Comparison of ENCODE assay signal across 7 cellular contexts in the genomic region with DNA sequence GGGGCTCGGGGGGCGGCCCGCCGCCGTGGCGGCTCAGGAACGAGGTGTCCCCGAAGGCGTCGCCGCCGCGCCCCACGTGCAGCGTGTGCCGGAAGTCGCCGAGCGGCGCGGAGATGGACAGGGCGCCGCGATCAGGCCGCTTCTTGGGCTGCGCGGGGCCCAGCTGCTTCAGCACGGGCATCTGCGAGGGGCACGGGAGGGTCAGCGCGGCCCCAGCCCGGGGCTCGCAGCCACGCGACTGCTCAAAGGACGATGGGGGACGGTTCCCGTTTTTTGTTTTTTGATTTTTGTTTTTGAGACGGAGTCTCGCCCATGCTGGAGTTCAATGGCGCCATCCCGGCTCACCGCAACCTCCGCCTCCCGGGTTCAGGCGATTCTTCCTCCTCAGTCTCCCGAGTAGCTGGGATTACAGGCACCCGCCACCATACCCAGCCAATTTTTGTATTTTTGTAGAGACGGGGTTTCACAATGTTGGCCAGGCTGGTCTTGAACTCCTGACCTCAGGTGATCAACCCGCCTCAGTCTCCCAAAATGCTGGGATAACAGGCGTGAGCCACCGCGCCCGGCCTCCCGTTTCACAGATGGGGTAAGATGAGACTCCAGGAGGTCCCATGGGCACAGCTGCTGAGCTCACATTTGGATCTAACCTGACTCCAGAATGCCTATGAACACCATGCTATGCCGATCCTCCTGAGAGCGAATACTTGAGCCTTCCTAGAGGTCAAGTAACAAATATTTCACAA. TPM values are rescaled to one million over a fixed set of nuclear protein-coding genes. Genes with fewer than 3 reads are reported as not detected.
DNase-seq lines count a peak whose midpoint lies in the region; ATAC-seq and TF ChIP-seq lines count a peak whose summit lies in the region.
"Had no signal": no experiment of that assay in that cellular context is flagged by ENCODE, and none has a peak within 500 bp of the region (broad histone marks: within the 10 kb centered on the region; RNA-seq: fewer than 3 reads in every experiment).

No MANE protein-coding gene starts in this region.

- TF ChIP-seq CTCF in mesothelial cell of epicardium (IDR thresholded peaks at IDR 0.05; ENCODE audit: unreplicated experiment) = no peak

- H3K27me3 ChIP-seq in CD4-positive, CD25-positive, alpha-beta regulatory T cell (ENCODE audit: control insufficient read depth, insufficient read depth, low read length) = peaks cover 7% of the 10 kb centered on the region

- POLR2A ChIA-PET in activated CD4-positive, alpha-beta memory T cell treated with anti-CD3 and anti-CD28 coated beads for 36 hours (lab: Charles Lee) = no interaction called here

- no peaks in the 10 kb centered on the region for H3K9me3 ChIP-seq in CD4-positive, CD25-positive, alpha-beta regulatory T cell (ENCODE audit: control insufficient read depth in 2 of 2, low read length in 2 of 2)

- no peak overlapping the region for H3K4me3 ChIP-seq in CD4-positive, CD25-positive, alpha-beta regulatory T cell (ENCODE audit: low read depth, low read length)

- peaks cover 48% of the 10 kb centered on the region for H3K27me3 Mint-ChIP-seq in CD4-positive, CD25-positive, alpha-beta regulatory T cell
- peaks cover 13% of the 10 kb centered on the region for H3K27me3 Mint-ChIP-seq in activated CD4-positive, alpha-beta memory T cell treated with anti-CD3 and anti-CD28 coated beads for 36 hours
- H3K27me3 Mint-ChIP-seq in mesothelial cell of epicardium (ENCODE audit: low read depth) = no peaks in the 10 kb centered on the region

- H3K27ac Mint-ChIP-seq in CD4-positive, CD25-positive, alpha-beta regulatory T cell = peak overlapping the region in 1 of 3 donors; percentile 35
- no peak overlapping the region for H3K27ac Mint-ChIP-seq in activated CD4-positive, alpha-beta memory T cell treated with anti-CD3 and anti-CD28 coated beads for 36 hours
- peak overlapping the region; percentile 30 for H3K27ac Mint-ChIP-seq in mesothelial cell of epicardium

- H3K4me1 Mint-ChIP-seq in CD4-positive, CD25-positive, alpha-beta regulatory T cell = peaks cover 0 to 37% (median 13%) of the 10 kb centered on the region in 4 donors
- peaks cover 21% of the 10 kb centered on the region for H3K4me1 Mint-ChIP-seq in activated CD4-positive, alpha-beta memory T cell treated with anti-CD3 and anti-CD28 coated beads for 36 hours (ENCODE audit: low read depth)
- H3K4me1 Mint-ChIP-seq in mesothelial cell of epicardium = peaks cover 37% of the 10 kb centered on the region

- DNase-seq in CD4-positive, CD25-positive, alpha-beta regulatory T cell = no peak
- DNase-seq in activated CD4-positive, alpha-beta memory T cell treated with anti-CD3 and anti-CD28 coated beads for 36 hours = no peak
- DNase-seq in mesothelial cell of epicardium (ENCODE audit: low spot score in 2 of 2, unreplicated experiment in 2 of 2) = no peak
- no peak for DNase-seq in NCI-H510A treated with DMSO at 0.1 percent for 48 hours (lab: John Stamatoyannopoulos, UW)
- DNase-seq in NCI-H1436 treated with DMSO at 0.1 percent for 48 hours (lab: John Stamatoyannopoulos, UW) = no peak
- no peak for DNase-seq in SW 1271 (lab: John Stamatoyannopoulos, UW)
- DNase-seq: NCI-H1694 had no signal

- intact Hi-C loops in activated CD4-positive, alpha-beta memory T cell treated with anti-CD3 and anti-CD28 coated beads for 36 hours (cut with micrococcal nuclease) = loop anchor here (2.0 kb wide), 2 partner anchors 275 to 599 kb away; partner anchors contain the start of genes MYADM and TSEN34

- H3K36me3 Mint-ChIP-seq in CD4-positive, CD25-positive, alpha-beta regulatory T cell = no peaks in the 10 kb centered on the region
- peaks cover 8% of the 10 kb centered on the region for H3K36me3 Mint-ChIP-seq in activated CD4-positive, alpha-beta memory T cell treated with anti-CD3 and anti-CD28 coated beads for 36 hours
- H3K36me3 Mint-ChIP-seq in mesothelial cell of epicardium = peaks cover 15% of the 10 kb centered on the region

- peaks cover 32% of the 10 kb centered on the region for H3K4me1 ChIP-seq in CD4-positive, CD25-positive, alpha-beta regulatory T cell (ENCODE audit: control insufficient read depth, insufficient read depth, low read length, poor library complexity, severe bottlenecking)

- no peak for ATAC-seq in CD4-positive, CD25-positive, alpha-beta regulatory T cell (ENCODE audit: low read depth in 2 of 2)

- H3K4me3 Mint-ChIP-seq in CD4-positive, CD25-positive, alpha-beta regulatory T cell = peak overlapping the region; percentile 71 to 92 (median 75)
- peak overlapping the region; percentile 52 for H3K4me3 Mint-ChIP-seq in activated CD4-positive, alpha-beta memory T cell treated with anti-CD3 and anti-CD28 coated beads for 36 hours
- H3K4me3 Mint-ChIP-seq in mesothelial cell of epicardium = peak overlapping the region; percentile 36

- no peak overlapping the region for H3K27ac ChIP-seq in CD4-positive, CD25-positive, alpha-beta regulatory T cell (ENCODE audit: insufficient read depth, low read length, poor library complexity, severe bottlenecking)

- CTCF ChIA-PET in activated CD4-positive, alpha-beta memory T cell treated with anti-CD3 and anti-CD28 coated beads for 36 hours (lab: Charles Lee) = no interaction called here

- peaks cover 9% of the 10 kb centered on the region for H3K36me3 ChIP-seq in CD4-positive, CD25-positive, alpha-beta regulatory T cell (ENCODE audit: control insufficient read depth, insufficient read depth, low read length)

- no peaks in the 10 kb centered on the region for H3K9me3 Mint-ChIP-seq in CD4-positive, CD25-positive, alpha-beta regulatory T cell
- H3K9me3 Mint-ChIP-seq in activated CD4-positive, alpha-beta memory T cell treated with anti-CD3 and anti-CD28 coated beads for 36 hours = no peaks in the 10 kb centered on the region
- no peaks in the 10 kb centered on the region for H3K9me3 Mint-ChIP-seq in mesothelial cell of epicardium

RNA-seq across cellular contexts. Expression of gene LENG9, which starts 2.0 kb away (rescaled TPM):
- total RNA-seq in CD4-positive, CD25-positive, alpha-beta regulatory T cell = 3.9 TPM
- under 1 TPM in 3 of 4 donors, not detected in 1; 0.21 to 0.73 (median 0.33) TPM for polyA plus RNA-seq in CD4-positive, CD25-positive, alpha-beta regulatory T cell
- total RNA-seq in activated CD4-positive, alpha-beta memory T cell treated with anti-CD3 and anti-CD28 coated beads for 36 hours = 1 to 10 TPM; 5.3 to 5.6 TPM
- 5.5 to 6.8 TPM (median 5.8 TPM) in 3 replicates for total RNA-seq in mesothelial cell of epicardium

RNA-seq across cellular contexts. Expression of gene CDC42EP5, which starts 7.6 kb away (rescaled TPM):
- not detected for total RNA-seq in CD4-positive, CD25-positive, alpha-beta regulatory T cell
- polyA plus RNA-seq in CD4-positive, CD25-positive, alpha-beta regulatory T cell = not detected
- not detected for total RNA-seq in activated CD4-positive, alpha-beta memory T cell treated with anti-CD3 and anti-CD28 coated beads for 36 hours
- total RNA-seq in mesothelial cell of epicardium = 114 to 126 TPM (median 115 TPM) in 3 replicates

RNA-seq across cellular contexts. Expression of gene LENG8, which starts 16.5 kb away (rescaled TPM):
- total RNA-seq in CD4-positive, CD25-positive, alpha-beta regulatory T cell = 558 TPM
- polyA plus RNA-seq in CD4-positive, CD25-positive, alpha-beta regulatory T cell = 1 to 10 TPM; 3.9 to 8.6 (median 6.1) TPM
- 100 to 1,000 TPM; 163 to 176 TPM for total RNA-seq in activated CD4-positive, alpha-beta memory T cell treated with anti-CD3 and anti-CD28 coated beads for 36 hours
- total RNA-seq in mesothelial cell of epicardium = 296 to 312 TPM (median 307 TPM) in 3 replicates

RNA-seq across cellular contexts. Expression of gene LAIR2, which starts 37.1 kb away (rescaled TPM):
- 62.2 TPM for total RNA-seq in CD4-positive, CD25-positive, alpha-beta regulatory T cell
- 100 to 1,000 TPM; 123 to 365 (median 158) TPM for polyA plus RNA-seq in CD4-positive, CD25-positive, alpha-beta regulatory T cell
- not detected for total RNA-seq in activated CD4-positive, alpha-beta memory T cell treated with anti-CD3 and anti-CD28 coated beads for 36 hours
- total RNA-seq in mesothelial cell of epicardium = not detected in 3 replicates

RNA-seq across cellular contexts. Expression of gene TTYH1, which starts 50.3 kb away (rescaled TPM):
- total RNA-seq in CD4-positive, CD25-positive, alpha-beta regulatory T cell = not detected
- under 1 TPM in 3 of 4 donors, not detected in 1; 0.17 to 1.00 (median 0.31) TPM for polyA plus RNA-seq in CD4-positive, CD25-positive, alpha-beta regulatory T cell
- total RNA-seq in activated CD4-positive, alpha-beta memory T cell treated with anti-CD3 and anti-CD28 coated beads for 36 hours = not detected
- total RNA-seq in mesothelial cell of epicardium = 4.2 to 6.0 TPM (median 5.2 TPM) in 3 replicates

Comparison
In these comparisons a context has a peak if more than half of its experiments do, and no peak if none do; other contexts are left out.
1. RNA of gene CDC42EP5, which starts 7.6 kb away (total RNA-seq): 114 to 126 TPM in mesothelial cell of epicardium; not detected in activated CD4-positive, alpha-beta memory T cell treated with anti-CD3 and anti-CD28 coated beads for 36 hours and not detected in CD4-positive, CD25-positive, alpha-beta regulatory T cell (single experiment); every median in the first group is over 100 times any median in the second.
2. Peak in every context shown above with its lines, with median percentiles within 50 percentile points of each other: H3K4me3 Mint-ChIP-seq.